ENCODE assay signal across 29 cellular contexts in the genomic region with DNA sequence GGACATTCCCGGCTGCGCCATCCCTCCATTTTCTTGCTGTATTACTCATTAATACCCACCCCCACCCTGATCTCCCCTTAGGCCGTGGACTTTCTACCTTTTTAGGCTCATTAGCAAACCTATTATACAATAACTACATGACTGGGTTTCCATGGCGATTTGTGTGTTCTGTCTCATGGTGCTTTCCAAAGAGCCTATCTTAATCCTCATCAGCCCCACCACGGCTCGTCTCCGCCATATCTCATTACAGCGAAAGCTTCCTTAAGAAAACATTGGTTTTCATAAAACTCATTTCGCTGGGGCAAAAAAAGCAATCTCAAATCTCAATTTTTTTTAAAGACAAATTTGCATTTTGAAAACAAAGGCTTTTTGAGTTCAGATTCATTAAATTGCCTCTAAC. TPM values are rescaled to one million over a fixed set of nuclear protein-coding genes. Genes with fewer than 3 reads are reported as not detected.
"Had no signal": no experiment of that assay in that cellular context is flagged by ENCODE, and none has a peak within 500 bp of the region (broad histone marks: within the 10 kb centered on the region; RNA-seq: fewer than 3 reads in every experiment).

No MANE protein-coding gene starts in this region.

- H3K27me3 ChIP-seq: breast epithelium, MG63, Peyer's patch, SJSA1 had no signal

- H3K4me1 ChIP-seq: breast epithelium, Peyer's patch, SJSA1 had no signal

- H3K9ac ChIP-seq: KMS-11 had no signal

- H3K4me2 ChIP-seq: KMS-11 had no signal

- H3K9me3 ChIP-seq: breast epithelium, MG63, Peyer's patch, SJSA1 had no signal

- H3K36me3 ChIP-seq: breast epithelium, MG63, Peyer's patch, SJSA1 had no signal

- H3K27ac ChIP-seq: breast epithelium, KMS-11, Peyer's patch, RWPE1, SJSA1 had no signal

- H3K4me3 ChIP-seq: breast epithelium, MG63, Peyer's patch, SJSA1 had no signal

- DNase-seq: activated CD4-positive, alpha-beta memory T cell treated with anti-CD3 and anti-CD28 coated beads, Interleukin-2, amount 10 ng/mL, durations not matched to agents 7 days and 5 days; activated CD4-positive, alpha-beta T cell treated with anti-CD3 and anti-CD28 coated beads, Interleukin-2, amount 10 ng/mL, durations not matched to agents 7 days and 5 days; activated CD4-positive, CD25-positive, alpha-beta regulatory T cell; activated gamma-delta T cell treated with Interleukin-2 at 50 U/mL for 16 hours; activated naive CD4-positive, alpha-beta T cell treated with anti-CD3 and anti-CD28 coated beads, Interleukin-2, amount 10 ng/mL, durations not matched to agents 7 days and 5 days; activated naive CD8-positive, alpha-beta T cell treated with anti-CD3 and anti-CD28 coated beads for 36 hours; activated T-cell treated with anti-CD3 and anti-CD28 coated beads for 4 hours; activated T-cell treated with anti-CD3 and anti-CD28 coated beads, Interleukin-2, amount 50 U/mL, for 72 hours; anterior cingulate cortex; MG63; MV-4-11; NCI-H1092 treated with DMSO at 0.1 percent for 48 hours; NCI-H187; NCI-H2171; NCI-H226; NCI-H774; NK-92 treated with Interleukin-12 subunit alpha and Interleukin-12 subunit beta, amount 100 ng/mL, for 24 hours; OCI-M1; Peyer's patch; Right ventricle myocardium superior; T-helper 17 cell; T-helper 9 cell had no signal

RNA-seq across cellular contexts. Expression of a gene that starts 41.1 kb away (rescaled TPM):
- total RNA-seq: activated CD8-positive, alpha-beta memory T cell treated with anti-CD3 and anti-CD28 coated beads for 36 hours; activated T-helper 2 cell treated with anti-CD3 and anti-CD28 coated beads, Interferon-gamma antibody, Interleukin-2, Interleukin-4, amounts not matched to agents 10 μg/mL and 5 μg/mL and 100 μg/mL, durations not matched to agents 14 hours and 24 hours and 36 hours; HepG2; T-helper 17 cell had no signal
- polyA plus RNA-seq: HepG2 had no signal
